Comparison of ENCODE assay signal across 1 cellular context in genomic region chr9:129093602-129094386, GRCh38.
TF ChIP-seq lines count a peak whose summit lies in the region.

No MANE protein-coding gene starts in this region.

TF ChIP-seq in HepG2, 621 proteins besides CTCF, POLR2A, EP300 and RAD21:
- TF ChIP-seq AGO2 (optimal IDR thresholded peaks at IDR 0.05; ENCODE audit: low read depth, low read length) (peak; percentile 20), AKAP8 (CRISPR knock-in tag; IDR thresholded peaks at IDR 0.05) (0 out of 2 replicates have a peak, but pooled peaks have one; percentile 52), KLF16 (CRISPR knock-in tag; IDR thresholded peaks at IDR 0.05) (no peak)
TF ChIP-seq in HepG2: peak in this region for 2.
